ENCODE assay signal across 8 cellular contexts in the genomic region with DNA sequence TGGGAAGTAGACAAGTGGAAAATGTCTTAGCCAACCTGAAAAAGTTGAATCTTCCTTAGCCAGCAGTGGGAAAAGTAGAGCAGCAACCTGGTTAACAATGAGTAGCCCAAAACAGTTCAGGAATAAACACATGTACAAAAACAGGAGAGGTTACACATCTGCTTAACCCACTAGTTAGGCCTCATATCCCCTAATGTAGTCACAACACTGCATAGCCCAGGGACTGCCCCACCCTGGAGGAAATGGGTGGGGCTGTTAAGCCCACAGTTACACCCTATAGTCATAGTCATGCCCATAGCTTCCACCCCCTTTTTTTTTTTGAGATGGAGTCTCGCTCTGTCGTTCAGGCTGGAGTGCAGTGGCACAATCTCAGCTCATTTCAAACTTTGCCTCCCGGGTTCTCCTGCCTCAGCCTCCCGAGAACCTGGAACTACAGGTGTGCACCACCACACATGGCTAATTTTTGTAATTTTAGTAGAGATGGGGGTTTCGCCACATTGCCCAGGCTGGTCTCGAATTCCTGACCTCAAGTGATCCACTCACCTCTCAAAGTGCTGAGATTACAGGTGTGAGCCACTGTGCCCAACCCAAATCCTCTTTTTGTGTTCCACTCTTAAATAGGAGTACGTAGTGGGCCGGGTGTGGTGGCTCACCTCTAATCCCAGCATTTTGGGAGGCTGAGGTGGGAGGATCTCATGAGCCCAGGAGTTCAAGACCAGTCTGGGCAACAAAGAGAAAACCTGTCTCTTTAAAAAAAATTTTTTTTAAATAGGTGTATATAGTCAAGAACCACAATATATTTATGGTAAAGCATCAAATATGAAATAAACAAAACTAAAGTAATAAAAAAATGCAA. TPM values are rescaled to one million over a fixed set of nuclear protein-coding genes. Genes with fewer than 3 reads are reported as not detected.
DNase-seq lines count a peak whose midpoint lies in the region; ATAC-seq and TF ChIP-seq lines count a peak whose summit lies in the region.

No MANE protein-coding gene starts in this region.

- H3K9me3 ChIP-seq in SU-DHL-6 (ENCODE audit: insufficient read depth, low read length), result no peaks in the 10 kb centered on the region
- H3K9me3 ChIP-seq in adipocyte (ENCODE audit: control insufficient read depth, low read length), result no peaks in the 10 kb centered on the region
- H3K9me3 ChIP-seq in muscle layer of duodenum (ENCODE audit: control insufficient read depth in 1 of 2, low read length in 2 of 2), result no peaks in the 10 kb centered on the region
- H3K9me3 ChIP-seq in upper lobe of right lung, result no peaks in the 10 kb centered on the region

- no peaks in the 10 kb centered on the region for H3K36me3 ChIP-seq in SU-DHL-6 (ENCODE audit: low read length)
- no peaks in the 10 kb centered on the region for H3K36me3 ChIP-seq in adipocyte (ENCODE audit: control insufficient read depth, insufficient read depth, low read length, severe bottlenecking)
- H3K36me3 ChIP-seq in muscle layer of duodenum (ENCODE audit: control insufficient read depth in 1 of 2, insufficient read depth in 2 of 2, low read length in 2 of 2), result no peaks in the 10 kb centered on the region
- no peaks in the 10 kb centered on the region for H3K36me3 ChIP-seq in upper lobe of right lung

- DNase-seq in adipocyte (ENCODE audit: low read depth), result peak; percentile 49
- no peak for DNase-seq in upper lobe of right lung
- no peak for DNase-seq in medulla oblongata (ENCODE audit: extremely low spot score)
- no peak for DNase-seq in NCI-H2196 treated with DMSO at 0.1 percent for 48 hours (lab: John Stamatoyannopoulos, UW; ENCODE audit: unreplicated experiment)

- H3K79me2 ChIP-seq in SU-DHL-6 (ENCODE audit: insufficient read depth, low read length), result peaks cover 95% of the 10 kb centered on the region

- intact Hi-C loops in upper lobe of right lung (cut with DNase I), result no loop called here

- H3K27ac ChIP-seq in SU-DHL-6 (ENCODE audit: low read depth, low read length), result peak overlapping the region; percentile 22; the same call in 1 of the 2 replicates
- H3K27ac ChIP-seq in muscle layer of duodenum (ENCODE audit: low read length), result peak overlapping the region; percentile 42
- peak overlapping the region; percentile 45 for H3K27ac ChIP-seq in upper lobe of right lung

- H3F3A ChIP-seq in SU-DHL-6 (ENCODE audit: insufficient read depth), result peaks cover 23% of the 10 kb centered on the region; the same call in 1 of the 2 replicates

- H3K9ac ChIP-seq in SU-DHL-6 (ENCODE audit: low read length) (no peak overlapping the region), adipocyte (ENCODE audit: low read length) (peak overlapping the region; percentile 62)

- H3K4me3 ChIP-seq in SU-DHL-6 (ENCODE audit: insufficient read depth, low read length, poor library complexity, severe bottlenecking) (no peak overlapping the region), adipocyte (ENCODE audit: low read length) (peak overlapping the region; percentile 58), muscle layer of duodenum (ENCODE audit: low read depth in 1 of 2, low read length in 2 of 2) (no peak overlapping the region), upper lobe of right lung (no peak overlapping the region)

- peaks cover 16% of the 10 kb centered on the region for H4K20me1 ChIP-seq in SU-DHL-6 (ENCODE audit: low read depth, low read length)

- no peak overlapping the region for H2AFZ ChIP-seq in SU-DHL-6 (ENCODE audit: low read depth, low read length, severe bottlenecking)

- ATAC-seq in GM18907 (IDR thresholded peaks at IDR 0.05; ENCODE audit: unreplicated experiment) (peak; percentile 67), HG02981 (IDR thresholded peaks at IDR 0.05; ENCODE audit: unreplicated experiment) (peak; percentile 87), upper lobe of right lung (peak; percentile 98)

- no peak for TF ChIP-seq CTCF in SU-DHL-6 (IDR thresholded peaks at IDR 0.05; ENCODE audit: insufficient read depth, low read length, poor library complexity, severe bottlenecking)
- no peak for TF ChIP-seq CTCF in upper lobe of right lung (IDR thresholded peaks at IDR 0.05)

- no peaks in the 10 kb centered on the region for H3K9me2 ChIP-seq in SU-DHL-6 (replicated peaks; ENCODE audit: insufficient read depth, low read length)

- peak overlapping the region; percentile 23 for H3K4me2 ChIP-seq in SU-DHL-6 (ENCODE audit: low read depth, low read length, poor library complexity, severe bottlenecking)

- H3K4me1 ChIP-seq in adipocyte (ENCODE audit: control insufficient read depth, insufficient read depth, low read length), result peaks cover 37% of the 10 kb centered on the region
- peaks cover 0 to 6% of the 10 kb centered on the region in 2 donors for H3K4me1 ChIP-seq in muscle layer of duodenum (ENCODE audit: control insufficient read depth in 1 of 2, insufficient read depth in 2 of 2, low read length in 2 of 2)
- peaks cover 42% of the 10 kb centered on the region for H3K4me1 ChIP-seq in upper lobe of right lung

- H3K27me3 ChIP-seq in SU-DHL-6 (ENCODE audit: low read length) (no peaks in the 10 kb centered on the region), adipocyte (replicated peaks; ENCODE audit: control insufficient read depth, insufficient read depth, low read length) (no peaks in the 10 kb centered on the region), muscle layer of duodenum (ENCODE audit: low read depth, low read length) (no peaks in the 10 kb centered on the region), upper lobe of right lung (no peaks in the 10 kb centered on the region)

RNA-seq across cellular contexts. Expression of gene ILRUN, which starts 24.5 kb away (rescaled TPM):
- total RNA-seq in upper lobe of right lung, result 101 TPM
